8 cellular contexts compared by ENCODE assay signal in genomic region chr19:44955500-44956439, GRCh38. TPM values are rescaled to one million over a fixed set of nuclear protein-coding genes. Genes with fewer than 3 reads are reported as not detected.
DNase-seq lines count a peak whose midpoint lies in the region; ATAC-seq, FAIRE-seq and TF ChIP-seq lines count a peak whose summit lies in the region.

No MANE protein-coding gene starts in this region.

- H3K36me3 ChIP-seq in psoas muscle (ENCODE audit: insufficient read depth in 1 of 2, low read depth in 1 of 2) = peaks cover 0 to 4% of the 10 kb centered on the region in 2 donors

- H3K4me3 ChIP-seq in GM12864 (ENCODE audit: low read depth, low read length) = peak overlapping the region; percentile 78
- H3K4me3 ChIP-seq in psoas muscle = peak overlapping the region; percentile 78

- peak; percentile 19 for ATAC-seq in HG02938 (IDR thresholded peaks at IDR 0.05; ENCODE audit: unreplicated experiment)
- ATAC-seq in activated B cell treated with CpG ODN at 0.5 μM for 24 hours (ENCODE audit: low read depth) = no peak
- ATAC-seq in foreskin keratinocyte = peak; percentile 25
- no peak for ATAC-seq in psoas muscle

- POLR2A ChIA-PET in activated B cell treated with CpG ODN at 0.5 μM for 24 hours (lab: Charles Lee) = interaction anchor here (0.5 to 2.5 kb wide), 10 partner anchors 33 to 1351 kb away, joined by 3 to 34 read pairs (median 6); partner anchors contain the start of genes BLOC1S3, CLASRP, RELB and TRAPPC6A

- H3K4me1 ChIP-seq in foreskin keratinocyte (no peaks in the 10 kb centered on the region), psoas muscle (peaks cover 41% of the 10 kb centered on the region)

- no peak for DNase-seq in GM12864 (ENCODE audit: low read depth)
- no peak for DNase-seq in activated B cell treated with CpG ODN at 0.5 μM for 24 hours
- peak in 1 of 2 donors; percentile 2 for DNase-seq in foreskin keratinocyte
- DNase-seq in psoas muscle = no peak
- no peak for DNase-seq in NCI-H774 (lab: John Stamatoyannopoulos, UW)
- DNase-seq in RCC 7860 (ENCODE audit: low spot score) = no peak
- DNase-seq in activated effector memory CD4-positive, alpha-beta T cell treated with anti-CD3 and anti-CD28 coated beads, Interleukin-2, amount 50 U/mL, for 16 hours = no peak

- H3K9me3 Mint-ChIP-seq in activated B cell treated with CpG ODN at 0.5 μM for 24 hours = no peaks in the 10 kb centered on the region

- peak overlapping the region; percentile 90 for H3K27ac Mint-ChIP-seq in activated B cell treated with CpG ODN at 0.5 μM for 24 hours

- H3K27ac ChIP-seq in foreskin keratinocyte (peak overlapping the region; percentile 73), psoas muscle (peak overlapping the region; percentile 97)

- H3K4me1 Mint-ChIP-seq in activated B cell treated with CpG ODN at 0.5 μM for 24 hours = peaks cover 65% of the 10 kb centered on the region

- intact Hi-C loops in activated B cell treated with CpG ODN at 0.5 μM for 24 hours (cut with micrococcal nuclease) = loop anchor here (1.0 to 5.0 kb wide), 5 partner anchors 41 to 452 kb away; partner anchors contain the start of genes APOC1, BLOC1S3, POLR1G and PPP1R13L
- intact Hi-C loops in psoas muscle (cut with DNase I) = loop anchor here in 1 of 2 donors (2.0 kb wide), 1 partner anchor 45 kb away; the partner anchor contains the start of gene RELB

- no peak for FAIRE-seq in RCC 7860 (lab: Jason Lieb, UNC)

- peak overlapping the region; percentile 97 for H3K4me3 Mint-ChIP-seq in activated B cell treated with CpG ODN at 0.5 μM for 24 hours

- no peaks in the 10 kb centered on the region for H3K27me3 Mint-ChIP-seq in activated B cell treated with CpG ODN at 0.5 μM for 24 hours

- no peaks in the 10 kb centered on the region for H3K9me3 ChIP-seq in psoas muscle

- CTCF ChIA-PET in activated B cell treated with CpG ODN at 0.5 μM for 24 hours (lab: Charles Lee) = no interaction called here

- H3K27me3 ChIP-seq in foreskin keratinocyte (no peaks in the 10 kb centered on the region), psoas muscle (ENCODE audit: insufficient read depth in 3 of 3, low read length in 2 of 3) (no peaks in the 10 kb centered on the region)

- H3K36me3 Mint-ChIP-seq in activated B cell treated with CpG ODN at 0.5 μM for 24 hours (ENCODE audit: low read depth) = peaks cover 23% of the 10 kb centered on the region

- no peak for TF ChIP-seq CTCF in GM12864 (IDR thresholded peaks at IDR 0.05; ENCODE audit: low read depth, low read length, missing control alignments)
- no peak for TF ChIP-seq CTCF in activated B cell treated with CpG ODN at 0.5 μM for 24 hours (IDR thresholded peaks at IDR 0.05)
- TF ChIP-seq CTCF in foreskin keratinocyte (conservative IDR thresholded peaks at IDR 0.05) = no peak
- no peak for TF ChIP-seq CTCF in psoas muscle (IDR thresholded peaks at IDR 0.05)

- 2 to 3% (median 3%) methylated on average over 36 to 40 of the region's 40 CpGs for WGBS in psoas muscle, 3 donors

RNA-seq across cellular contexts. Expression of gene CLPTM1, which starts 0.6 kb away (rescaled TPM):
- 87.0 and 92.1 TPM in 2 replicates for total RNA-seq in activated B cell treated with CpG ODN at 0.5 μM for 24 hours
- total RNA-seq in foreskin keratinocyte = 55.5 and 62.1 TPM in 2 replicates
- 78.8 and 82.7 TPM in 2 replicates for polyA plus RNA-seq in foreskin keratinocyte
- total RNA-seq in psoas muscle = 10 to 100 TPM; 78.4 to 98.7 (median 84.8) TPM
- polyA plus RNA-seq in psoas muscle = 100 to 1,000 TPM in 1 of 3 donors, 10 to 100 TPM in 2; 77.7 to 129 (median 98.3) TPM

RNA-seq across cellular contexts. Expression of gene APOC2, which starts 9.9 kb away (rescaled TPM):
- not detected in 2 replicates for total RNA-seq in activated B cell treated with CpG ODN at 0.5 μM for 24 hours
- total RNA-seq in foreskin keratinocyte = not detected in 2 replicates
- polyA plus RNA-seq in foreskin keratinocyte = not detected in 2 replicates
- under 1 TPM in 1 of 4 donors, not detected in 3; 0.98 TPM for total RNA-seq in psoas muscle
- not detected for polyA plus RNA-seq in psoas muscle

RNA-seq across cellular contexts. Expression of gene APOC4, which starts 13.7 kb away (rescaled TPM):
- total RNA-seq in activated B cell treated with CpG ODN at 0.5 μM for 24 hours (not detected in 2 replicates), foreskin keratinocyte (not detected in 2 replicates), psoas muscle (not detected)
- polyA plus RNA-seq in foreskin keratinocyte (not detected in 2 replicates), psoas muscle (not detected)

RNA-seq across cellular contexts. Expression of gene APOC1, which starts 41.4 kb away (rescaled TPM):
- total RNA-seq in activated B cell treated with CpG ODN at 0.5 μM for 24 hours (1.2 and 1.7 TPM in 2 replicates), foreskin keratinocyte (6.6 and 7.2 TPM in 2 replicates), psoas muscle (10 to 100 TPM in 1 of 4 donors, 1 to 10 TPM in 3; 5.7 to 16.8 (median 8.3) TPM)
- polyA plus RNA-seq in foreskin keratinocyte (11.9 and 15.4 TPM in 2 replicates), psoas muscle (10 to 100 TPM in 1 of 3 donors, 1 to 10 TPM in 2; 1.6 to 14.4 (median 4.7) TPM)

RNA-seq across cellular contexts. Expression of gene RELB, which starts 45.5 kb away (rescaled TPM):
- total RNA-seq in activated B cell treated with CpG ODN at 0.5 μM for 24 hours (117 and 135 TPM in 2 replicates), foreskin keratinocyte (18.6 and 20.5 TPM in 2 replicates), psoas muscle (10 to 100 TPM in 3 of 4 donors, 1 to 10 TPM in 1; 6.5 to 44.0 (median 13.5) TPM)
- polyA plus RNA-seq in foreskin keratinocyte (19.2 and 25.0 TPM in 2 replicates), psoas muscle (10 to 100 TPM; 10.3 to 14.1 (median 12.1) TPM)

Comparison
In these comparisons a context has a peak if more than half of its experiments do, and no peak if none do; other contexts are left out.
1. ATAC-seq: peak in HG02938 (single experiment) and foreskin keratinocyte (single experiment); none in activated B cell treated with CpG ODN at 0.5 μM for 24 hours (single experiment) and psoas muscle (0 of 4).